1 cellular context compared by ENCODE assay signal in genomic region chr3:12628813-12629212, GRCh38.
TF ChIP-seq lines count a peak whose summit lies in the region.

No MANE protein-coding gene starts in this region.

TF ChIP-seq in HepG2, 621 proteins besides CTCF, POLR2A, EP300 and RAD21 (continued from another document):
- TF ChIP-seq PBX2 (CRISPR knock-in tag; IDR thresholded peaks at IDR 0.05) (no peak), ZNF329 (CRISPR knock-in tag; IDR thresholded peaks at IDR 0.05; ENCODE audit: low read depth) (no peak), SMYD3 (CRISPR knock-in tag; IDR thresholded peaks at IDR 0.05) (no peak), ZNF33B (CRISPR knock-in tag; IDR thresholded peaks at IDR 0.05) (no peak), TBP (CRISPR knock-in tag; IDR thresholded peaks at IDR 0.05) (no peak), HHEX (CRISPR knock-in tag; IDR thresholded peaks at IDR 0.05) (no peak)
- TF ChIP-seq, protein P1, sequence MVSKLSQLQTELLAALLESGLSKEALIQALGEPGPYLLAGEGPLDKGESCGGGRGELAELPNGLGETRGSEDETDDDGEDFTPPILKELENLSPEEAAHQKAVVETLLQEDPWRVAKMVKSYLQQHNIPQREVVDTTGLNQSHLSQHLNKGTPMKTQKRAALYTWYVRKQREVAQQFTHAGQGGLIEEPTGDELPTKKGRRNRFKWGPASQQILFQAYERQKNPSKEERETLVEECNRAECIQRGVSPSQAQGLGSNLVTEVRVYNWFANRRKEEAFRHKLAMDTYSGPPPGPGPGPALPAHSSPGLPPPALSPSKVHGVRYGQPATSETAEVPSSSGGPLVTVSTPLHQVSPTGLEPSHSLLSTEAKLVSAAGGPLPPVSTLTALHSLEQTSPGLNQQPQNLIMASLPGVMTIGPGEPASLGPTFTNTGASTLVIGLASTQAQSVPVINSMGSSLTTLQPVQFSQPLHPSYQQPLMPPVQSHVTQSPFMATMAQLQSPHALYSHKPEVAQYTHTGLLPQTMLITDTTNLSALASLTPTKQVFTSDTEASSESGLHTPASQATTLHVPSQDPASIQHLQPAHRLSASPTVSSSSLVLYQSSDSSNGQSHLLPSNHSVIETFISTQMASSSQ (IDR thresholded peaks at IDR 0.05; ENCODE audit: low read depth), result no peak
- TF ChIP-seq, protein P1 (CRISPR knock-in tag; IDR thresholded peaks at IDR 0.05; ENCODE audit: borderline replicate concordance), result no peak
